Comparison of ENCODE assay signal across 22 cellular contexts in the genomic region with DNA sequence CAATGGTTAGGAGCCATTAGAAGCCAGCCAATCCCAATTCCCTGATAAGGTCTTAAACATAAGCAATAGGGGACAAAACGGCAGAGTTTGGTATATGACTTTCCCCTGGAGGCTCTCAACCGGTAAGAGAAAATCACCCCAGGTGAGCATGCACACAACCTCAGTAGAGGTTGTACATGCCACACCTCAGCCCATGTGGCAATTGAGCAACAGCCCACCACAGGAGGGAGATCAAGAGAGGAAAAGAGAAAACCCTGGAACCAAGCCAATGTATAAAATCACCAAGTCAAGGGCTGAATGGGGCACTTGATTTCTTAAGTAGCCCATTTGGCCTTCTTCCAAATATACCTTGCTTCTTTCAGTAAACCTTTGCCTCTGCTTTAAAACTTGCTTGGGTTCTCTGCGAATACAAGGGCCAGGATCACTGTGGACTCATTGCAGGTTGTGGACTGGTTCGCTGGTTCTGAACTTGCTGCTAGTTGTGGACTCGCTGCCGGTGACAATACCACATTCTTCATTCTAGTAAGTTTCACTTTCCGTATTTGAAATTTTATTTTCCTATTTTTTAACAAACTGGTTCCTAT.
DNase-seq lines count a peak whose midpoint lies in the region; ATAC-seq, FAIRE-seq and TF ChIP-seq lines count a peak whose summit lies in the region.
"Had no signal": no experiment of that assay in that cellular context is flagged by ENCODE, and none has a peak within 500 bp of the region (broad histone marks: within the 10 kb centered on the region; RNA-seq: fewer than 3 reads in every experiment).

No MANE protein-coding gene starts in this region.

- H3K36me3 Mint-ChIP-seq in WTC11 (no peaks in the 10 kb centered on the region), glutamatergic neuron (ENCODE audit: unreplicated experiment) (no peaks in the 10 kb centered on the region)
- no peaks in the 10 kb centered on the region for H3K36me3 Mint-ChIP-seq in activated T-cell treated with anti-CD3 and anti-CD28 coated beads, Interleukin-2, amount 50 U/mL, for 4 hours (ENCODE audit: insufficient read depth)

- H3K4me1 Mint-ChIP-seq in WTC11 (no peaks in the 10 kb centered on the region), glutamatergic neuron (ENCODE audit: low read depth, unreplicated experiment) (no peaks in the 10 kb centered on the region)
- no peaks in the 10 kb centered on the region for H3K4me1 Mint-ChIP-seq in activated T-cell treated with anti-CD3 and anti-CD28 coated beads, Interleukin-2, amount 50 U/mL, for 4 hours (ENCODE audit: low read depth)

- H3K4me3 Mint-ChIP-seq in WTC11 (no peak overlapping the region), glutamatergic neuron (ENCODE audit: unreplicated experiment) (no peak overlapping the region)
- no peak overlapping the region for H3K4me3 Mint-ChIP-seq in activated T-cell treated with anti-CD3 and anti-CD28 coated beads, Interleukin-2, amount 50 U/mL, for 4 hours
- H3K4me3 Mint-ChIP-seq: activated CD8-positive, alpha-beta T cell treated with anti-CD3 and anti-CD28 coated beads, Interleukin-2, amount 10 ng/mL, durations not matched to agents 7 days and 5 days; activated naive CD4-positive, alpha-beta T cell treated with anti-CD3 and anti-CD28 coated beads for 36 hours; activated T-cell treated with anti-CD3 and anti-CD28 coated beads, Interleukin-2, amount 50 U/mL, for 24 hours; stimulated activated naive CD8-positive, alpha-beta T cell treated with anti-CD3 and anti-CD28 coated beads, Interleukin-15, Interleukin-2, amounts not matched to agents 100 ng/mL and 50 ng/mL, for 24 hours had no signal

- FAIRE-seq in frontal cortex (lab: Jason Lieb, UNC) = no peak
- FAIRE-seq: astrocyte, keratinocyte had no signal

- no peaks in the 10 kb centered on the region for H3K27me3 Mint-ChIP-seq in WTC11 (ENCODE audit: low read depth)
- H3K27me3 Mint-ChIP-seq in glutamatergic neuron (ENCODE audit: unreplicated experiment) = no peaks in the 10 kb centered on the region
- no peaks in the 10 kb centered on the region for H3K27me3 Mint-ChIP-seq in activated T-cell treated with anti-CD3 and anti-CD28 coated beads, Interleukin-2, amount 50 U/mL, for 4 hours (ENCODE audit: low read depth)
- H3K27me3 Mint-ChIP-seq: activated T-cell treated with anti-CD3 and anti-CD28 coated beads, Interleukin-2, amount 50 U/mL, for 24 hours; stimulated activated naive CD8-positive, alpha-beta T cell treated with anti-CD3 and anti-CD28 coated beads, Interleukin-15, Interleukin-2, amounts not matched to agents 100 ng/mL and 50 ng/mL, for 24 hours had no signal

- H3K9me3 Mint-ChIP-seq in WTC11 (0 out of 2 replicates have a peak, but pooled peaks cover 5% of the 10 kb centered on the region), glutamatergic neuron (ENCODE audit: unreplicated experiment) (no peaks in the 10 kb centered on the region)
- peaks cover 18% of the 10 kb centered on the region for H3K9me3 Mint-ChIP-seq in activated T-cell treated with anti-CD3 and anti-CD28 coated beads, Interleukin-2, amount 50 U/mL, for 4 hours

- ATAC-seq in WTC11 = peak; percentile 43; the same call in 1 of the 2 replicates
- no peak for ATAC-seq in activated T-cell treated with anti-CD3 and anti-CD28 coated beads, Interleukin-2, amount 50 U/mL, for 4 hours
- ATAC-seq: activated CD4-positive, CD25-positive, alpha-beta regulatory T cell treated with anti-CD3 and anti-CD28 coated beads, Interleukin-2, amount 50 U/mL, for 24 hours; activated CD8-positive, alpha-beta T cell treated with anti-CD3 and anti-CD28 coated beads, Interleukin-2, amount 10 ng/mL, durations not matched to agents 7 days and 5 days; gastrocnemius medialis had no signal

- DNase-seq in DMS53 (lab: John Stamatoyannopoulos, UW) (peak; percentile 66), NCI-H1092 treated with DMSO at 0.1 percent for 48 hours (lab: John Stamatoyannopoulos, UW) (peak; percentile 41), NCI-H2171 (lab: John Stamatoyannopoulos, UW) (peak; percentile 1), WTC11 (ENCODE audit: low spot score) (no peak), glutamatergic neuron (no peak), frontal cortex (ENCODE audit: low spot score in 2 of 2) (no peak), T-helper 1 cell (no peak)
- no peak for DNase-seq in activated T-cell treated with anti-CD3 and anti-CD28 coated beads, Interleukin-2, amount 50 U/mL, for 4 hours
- DNase-seq: activated CD8-positive, alpha-beta T cell treated with anti-CD3 and anti-CD28 coated beads, Interleukin-2, amount 10 ng/mL, durations not matched to agents 7 days and 5 days; activated naive CD4-positive, alpha-beta T cell treated with anti-CD3 and anti-CD28 coated beads for 36 hours; activated T-cell treated with anti-CD3 and anti-CD28 coated beads, Interleukin-2, amount 50 U/mL, for 24 hours; cerebellar nuclear complex; gastrocnemius medialis; NCI-H1694 treated with DMSO at 0.1 percent for 48 hours; nucleus accumbens; retina; stimulated activated CD4-positive, alpha-beta T cell treated with anti-CD3 and anti-CD28 coated beads, Interleukin-4, amount 100 ng/mL, for 24 hours; transverse colon had no signal

- CTCF ChIA-PET in WTC11 (lab: Charles Lee) = no interaction called here

- POLR2A ChIA-PET in WTC11 (lab: Charles Lee) = no interaction called here

- TF ChIP-seq CTCF in WTC11 (IDR thresholded peaks at IDR 0.05) (no peak), glutamatergic neuron (IDR thresholded peaks at IDR 0.05; ENCODE audit: partially characterized antibody, unreplicated experiment) (no peak)

- no peak overlapping the region for H3K27ac Mint-ChIP-seq in WTC11
- H3K27ac Mint-ChIP-seq in glutamatergic neuron (ENCODE audit: unreplicated experiment) = no peak overlapping the region
- H3K27ac Mint-ChIP-seq: activated CD8-positive, alpha-beta T cell treated with anti-CD3 and anti-CD28 coated beads, Interleukin-2, amount 10 ng/mL, durations not matched to agents 7 days and 5 days; activated naive CD4-positive, alpha-beta T cell treated with anti-CD3 and anti-CD28 coated beads for 36 hours; activated T-cell treated with anti-CD3 and anti-CD28 coated beads, Interleukin-2, amount 50 U/mL, for 24 hours; stimulated activated naive CD8-positive, alpha-beta T cell treated with anti-CD3 and anti-CD28 coated beads, Interleukin-15, Interleukin-2, amounts not matched to agents 100 ng/mL and 50 ng/mL, for 24 hours had no signal

TF ChIP-seq in WTC11, 78 proteins besides CTCF, POLR2A, EP300 and RAD21 (continues in another document):
- no peak for TF ChIP-seq ZBTB21 (CRISPR knock-in tag; IDR thresholded peaks at IDR 0.05; ENCODE audit: borderline replicate concordance)
- TF ChIP-seq SMAD4 (CRISPR knock-in tag; IDR thresholded peaks at IDR 0.05) = no peak
- TF ChIP-seq, protein P1, sequence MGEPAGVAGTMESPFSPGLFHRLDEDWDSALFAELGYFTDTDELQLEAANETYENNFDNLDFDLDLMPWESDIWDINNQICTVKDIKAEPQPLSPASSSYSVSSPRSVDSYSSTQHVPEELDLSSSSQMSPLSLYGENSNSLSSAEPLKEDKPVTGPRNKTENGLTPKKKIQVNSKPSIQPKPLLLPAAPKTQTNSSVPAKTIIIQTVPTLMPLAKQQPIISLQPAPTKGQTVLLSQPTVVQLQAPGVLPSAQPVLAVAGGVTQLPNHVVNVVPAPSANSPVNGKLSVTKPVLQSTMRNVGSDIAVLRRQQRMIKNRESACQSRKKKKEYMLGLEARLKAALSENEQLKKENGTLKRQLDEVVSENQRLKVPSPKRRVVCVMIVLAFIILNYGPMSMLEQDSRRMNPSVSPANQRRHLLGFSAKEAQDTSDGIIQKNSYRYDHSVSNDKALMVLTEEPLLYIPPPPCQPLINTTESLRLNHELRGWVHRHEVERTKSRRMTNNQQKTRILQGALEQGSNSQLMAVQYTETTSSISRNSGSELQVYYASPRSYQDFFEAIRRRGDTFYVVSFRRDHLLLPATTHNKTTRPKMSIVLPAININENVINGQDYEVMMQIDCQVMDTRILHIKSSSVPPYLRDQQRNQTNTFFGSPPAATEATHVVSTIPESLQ (CRISPR knock-in tag; IDR thresholded peaks at IDR 0.05) = no peak
- TF ChIP-seq, protein P2, sequence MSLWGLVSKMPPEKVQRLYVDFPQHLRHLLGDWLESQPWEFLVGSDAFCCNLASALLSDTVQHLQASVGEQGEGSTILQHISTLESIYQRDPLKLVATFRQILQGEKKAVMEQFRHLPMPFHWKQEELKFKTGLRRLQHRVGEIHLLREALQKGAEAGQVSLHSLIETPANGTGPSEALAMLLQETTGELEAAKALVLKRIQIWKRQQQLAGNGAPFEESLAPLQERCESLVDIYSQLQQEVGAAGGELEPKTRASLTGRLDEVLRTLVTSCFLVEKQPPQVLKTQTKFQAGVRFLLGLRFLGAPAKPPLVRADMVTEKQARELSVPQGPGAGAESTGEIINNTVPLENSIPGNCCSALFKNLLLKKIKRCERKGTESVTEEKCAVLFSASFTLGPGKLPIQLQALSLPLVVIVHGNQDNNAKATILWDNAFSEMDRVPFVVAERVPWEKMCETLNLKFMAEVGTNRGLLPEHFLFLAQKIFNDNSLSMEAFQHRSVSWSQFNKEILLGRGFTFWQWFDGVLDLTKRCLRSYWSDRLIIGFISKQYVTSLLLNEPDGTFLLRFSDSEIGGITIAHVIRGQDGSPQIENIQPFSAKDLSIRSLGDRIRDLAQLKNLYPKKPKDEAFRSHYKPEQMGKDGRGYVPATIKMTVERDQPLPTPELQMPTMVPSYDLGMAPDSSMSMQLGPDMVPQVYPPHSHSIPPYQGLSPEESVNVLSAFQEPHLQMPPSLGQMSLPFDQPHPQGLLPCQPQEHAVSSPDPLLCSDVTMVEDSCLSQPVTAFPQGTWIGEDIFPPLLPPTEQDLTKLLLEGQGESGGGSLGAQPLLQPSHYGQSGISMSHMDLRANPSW (CRISPR knock-in tag; conservative IDR thresholded peaks at IDR 0.05; ENCODE audit: low read depth) = no peak
- no peak for TF ChIP-seq NFATC4 (CRISPR knock-in tag; IDR thresholded peaks at IDR 0.05)
- TF ChIP-seq FOXP1 (CRISPR knock-in tag; IDR thresholded peaks at IDR 0.05; ENCODE audit: borderline replicate concordance) = no peak
- no peak for TF ChIP-seq ZNF138 (CRISPR knock-in tag; conservative IDR thresholded peaks at IDR 0.05)
- TF ChIP-seq, protein P3, sequence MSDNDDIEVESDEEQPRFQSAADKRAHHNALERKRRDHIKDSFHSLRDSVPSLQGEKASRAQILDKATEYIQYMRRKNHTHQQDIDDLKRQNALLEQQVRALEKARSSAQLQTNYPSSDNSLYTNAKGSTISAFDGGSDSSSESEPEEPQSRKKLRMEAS (CRISPR knock-in tag; IDR thresholded peaks at IDR 0.05) = no peak
- TF ChIP-seq NFYB (CRISPR knock-in tag; conservative IDR thresholded peaks at IDR 0.05; ENCODE audit: low read depth) = no peak
- TF ChIP-seq NR2C2 (CRISPR knock-in tag; IDR thresholded peaks at IDR 0.05) = no peak
- TF ChIP-seq NR3C1 (CRISPR knock-in tag; conservative IDR thresholded peaks at IDR 0.05; ENCODE audit: low read depth) = no peak
- TF ChIP-seq ZNF396 (CRISPR knock-in tag; IDR thresholded peaks at IDR 0.05; ENCODE audit: borderline replicate concordance) = no peak
- no peak for TF ChIP-seq ATF1 (CRISPR knock-in tag; IDR thresholded peaks at IDR 0.05)

Comparison
In these comparisons a context has a peak if more than half of its experiments do, and no peak if none do; other contexts are left out.
1. DNase-seq: peak in DMS53 (single experiment), NCI-H1092 treated with DMSO at 0.1 percent for 48 hours (single experiment) and NCI-H2171 (single experiment); none in WTC11 (single experiment), glutamatergic neuron (single experiment), frontal cortex (0 of 2), T-helper 1 cell (0 of 5) and activated T-cell treated with anti-CD3 and anti-CD28 coated beads, Interleukin-2, amount 50 U/mL, for 4 hours (single experiment).